In genomic region chr7:11835260-11835659, GRCh38 we compare ENCODE assay signal across 10 cellular contexts. TPM values are rescaled to one million over a fixed set of nuclear protein-coding genes. Genes with fewer than 3 reads are reported as not detected.
DNase-seq lines count a peak whose midpoint lies in the region; ATAC-seq and TF ChIP-seq lines count a peak whose summit lies in the region.
"Had no signal": no experiment of that assay in that cellular context is flagged by ENCODE, and none has a peak within 500 bp of the region (broad histone marks: within the 10 kb centered on the region; RNA-seq: fewer than 3 reads in every experiment).

No MANE protein-coding gene starts in this region.

- H3K27ac ChIP-seq in heart left ventricle (no peak overlapping the region), RWPE2 (ENCODE audit: poor library complexity, severe bottlenecking) (no peak overlapping the region), upper lobe of right lung (no peak overlapping the region)

- H3K4me1 ChIP-seq in heart left ventricle (peaks cover 0 to 14% (median 5%) of the 10 kb centered on the region in 12 donors), RWPE2 (ENCODE audit: insufficient read depth, poor library complexity, severe bottlenecking) (peaks cover 5% of the 10 kb centered on the region), upper lobe of right lung (no peaks in the 10 kb centered on the region)

- H3K27me3 ChIP-seq in heart left ventricle (peaks cover 0 to 13% (median 0%) of the 10 kb centered on the region in 9 donors), RWPE2 (ENCODE audit: insufficient read depth, poor library complexity, severe bottlenecking) (peaks cover 35% of the 10 kb centered on the region), upper lobe of right lung (no peaks in the 10 kb centered on the region)

- TF ChIP-seq CTCF in heart left ventricle (IDR thresholded peaks at IDR 0.05), result peak in 9 of 12 donors; percentile 12 to 52 (median 35)
- peak; percentile 41 for TF ChIP-seq CTCF in RWPE2 (IDR thresholded peaks at IDR 0.05; ENCODE audit: poor library complexity, severe bottlenecking)
- TF ChIP-seq CTCF in fibroblast of the aortic adventitia (IDR thresholded peaks at IDR 0.05; ENCODE audit: insufficient read depth, low read length), result peak; percentile 15
- TF ChIP-seq CTCF in upper lobe of right lung (IDR thresholded peaks at IDR 0.05), result peak; percentile 33

- ATAC-seq in heart left ventricle (no peak), left cardiac atrium (no peak), RWPE2 (ENCODE audit: low read depth) (no peak), upper lobe of right lung (no peak), GM18870 (IDR thresholded peaks at IDR 0.05; ENCODE audit: unreplicated experiment) (no peak), GM21367 (IDR thresholded peaks at IDR 0.05; ENCODE audit: unreplicated experiment) (no peak), GM19324 (IDR thresholded peaks at IDR 0.05; ENCODE audit: low FRiP score, unreplicated experiment) (no peak)
- ATAC-seq: activated CD8-positive, alpha-beta T cell treated with anti-CD3 and anti-CD28 coated beads, Interleukin-2, amount 10 ng/mL, durations not matched to agents 7 days and 5 days had no signal

- intact Hi-C loops in heart left ventricle (cut with DNase I), result loop anchor here in 6 of 10 donors (5.0 to 10.0 kb wide), 5 partner anchors 220 to 660 kb away; partner anchors contain the start of gene TMEM106B (in 1 of the 6)
- intact Hi-C loops in left cardiac atrium (cut with DNase I), result loop anchor here in 1 of 2 donors (10.0 kb wide), 1 partner anchor 660 kb away; no protein-coding TSS in a partner anchor
- intact Hi-C loops in upper lobe of right lung (cut with DNase I), result no loop called here

- H3K4me3 ChIP-seq in heart left ventricle, result no peak overlapping the region
- H3K4me3 ChIP-seq in RWPE2 (ENCODE audit: severe bottlenecking), result no peak overlapping the region
- no peak overlapping the region for H3K4me3 ChIP-seq in fibroblast of the aortic adventitia (ENCODE audit: low read depth, low read length)
- H3K4me3 ChIP-seq in upper lobe of right lung, result no peak overlapping the region

- H3K9me3 ChIP-seq in heart left ventricle, result peaks cover 0 to 22% (median 0%) of the 10 kb centered on the region in 12 donors
- H3K9me3 ChIP-seq in RWPE2 (ENCODE audit: severe bottlenecking), result no peaks in the 10 kb centered on the region
- no peaks in the 10 kb centered on the region for H3K9me3 ChIP-seq in upper lobe of right lung

- no peak for TF ChIP-seq POLR2A in heart left ventricle (IDR thresholded peaks at IDR 0.05)

- DNase-seq in heart left ventricle (no peak), left cardiac atrium (no peak), RWPE2 (ENCODE audit: low spot score) (no peak), fibroblast of the aortic adventitia (ENCODE audit: low read depth) (no peak), upper lobe of right lung (no peak)
- DNase-seq: activated CD8-positive, alpha-beta T cell treated with anti-CD3 and anti-CD28 coated beads, Interleukin-2, amount 10 ng/mL, durations not matched to agents 7 days and 5 days; NK-92 treated with Interleukin-12 subunit alpha and Interleukin-12 subunit beta, amount 100 ng/mL, for 24 hours had no signal

- H3K36me3 ChIP-seq in heart left ventricle, result no peaks in the 10 kb centered on the region
- no peaks in the 10 kb centered on the region for H3K36me3 ChIP-seq in RWPE2 (ENCODE audit: low read depth)
- no peaks in the 10 kb centered on the region for H3K36me3 ChIP-seq in upper lobe of right lung

RNA-seq across cellular contexts. Expression of gene THSD7A, which starts 3.3 kb away (rescaled TPM):
- 1 to 10 TPM in 8 of 9 donors, under 1 TPM in 1; 0.67 to 5.2 (median 1.6) TPM for total RNA-seq in heart left ventricle
- under 1 TPM; 0.11 to 0.69 TPM for polyA plus RNA-seq in heart left ventricle
- total RNA-seq in left cardiac atrium, result 1 to 10 TPM; 2.0 to 2.4 TPM
- 0.49 and 2.5 TPM in 2 replicates for total RNA-seq in fibroblast of the aortic adventitia (ENCODE audit: low replicate concordance)
- 8.0 TPM for total RNA-seq in upper lobe of right lung
- total RNA-seq: activated CD8-positive, alpha-beta T cell treated with anti-CD3 and anti-CD28 coated beads, Interleukin-2, amount 10 ng/mL, durations not matched to agents 7 days and 5 days had no signal
